Comparison of ENCODE assay signal across 7 cellular contexts in genomic region chr12:71663561-71664410, GRCh38. TPM values are rescaled to one million over a fixed set of nuclear protein-coding genes. Genes with fewer than 3 reads are reported as not detected.
A peak's percentile ranks its signal among the peaks of the same experiment; 100 is the strongest.
DNase-seq lines count a peak whose midpoint lies in the region; ATAC-seq and TF ChIP-seq lines count a peak whose summit lies in the region.

Gene THAP2, plus strand, starts transcription at chr12:71664301. Its CDS starts 209 bp downstream, at chr12:71664510.
Gene ZFC3H1, minus strand, starts transcription at chr12:71663848. Its CDS starts 238 bp downstream, at chr12:71663610.

- no peaks in the 10 kb centered on the region for H3K9me2 ChIP-seq in hepatocyte (replicated peaks; ENCODE audit: insufficient read depth)

- ATAC-seq in GM18502 (IDR thresholded peaks at IDR 0.05; ENCODE audit: poor library complexity, unreplicated experiment): peak; percentile 91
- peak; percentile 90 for ATAC-seq in HG02970 (IDR thresholded peaks at IDR 0.05; ENCODE audit: low FRiP score, unreplicated experiment)

- H3K9me3 ChIP-seq in hepatocyte (ENCODE audit: low read depth): no peaks in the 10 kb centered on the region

- peaks cover 73% of the 10 kb centered on the region for H3K79me2 ChIP-seq in hepatocyte

- DNase-seq in NCI-H187 treated with DMSO at 0.1 percent for 48 hours (lab: John Stamatoyannopoulos, UW) (peak; percentile 99), T-helper 22 cell (ENCODE audit: low read depth) (peak; percentile 89), astrocyte of the cerebellum (ENCODE audit: low read depth) (peak; percentile 99), hepatocyte (ENCODE audit: low spot score) (peak; percentile 98), renal cortical epithelial cell (ENCODE audit: low read depth) (peak; percentile 100)

- H4K20me1 ChIP-seq in hepatocyte (ENCODE audit: insufficient read depth, poor library complexity, severe bottlenecking): peaks cover 38% of the 10 kb centered on the region

- peaks cover 7% of the 10 kb centered on the region for H3K4me1 ChIP-seq in hepatocyte (ENCODE audit: insufficient read depth)

- no peaks in the 10 kb centered on the region for H3K36me3 ChIP-seq in hepatocyte (replicated peaks; ENCODE audit: insufficient read depth, low read depth)

- in situ Hi-C loops in astrocyte of the cerebellum (cut with HindIII; ENCODE audit: low sequenced_read_pairs): loop anchor here (5.0 kb wide), 1 partner anchor 41 kb away; no protein-coding TSS in a partner anchor

- peak within 1 kb of the TSS; percentile 64 for H2AFZ ChIP-seq in hepatocyte

- H3K4me2 ChIP-seq in hepatocyte: peak within 1 kb of the TSS; percentile 81

- peak; percentile 45 for TF ChIP-seq CTCF in astrocyte of the cerebellum (IDR thresholded peaks at IDR 0.05; ENCODE audit: low read depth, low read length, missing control alignments)
- TF ChIP-seq CTCF in hepatocyte (IDR thresholded peaks at IDR 0.05; ENCODE audit: poor library complexity): peak; percentile 25

- no peaks in the 10 kb centered on the region for H3K27me3 ChIP-seq in hepatocyte

- under 1% methylated on average over 56 of the region's 57 CpGs for whole genome bisulfite sequencing in hepatocyte (ENCODE audit: low lambda C conversion rate, missing lambda C conversion rate)

- H3K4me3 ChIP-seq in astrocyte of the cerebellum (ENCODE audit: low read depth, low read length) (peak within 1 kb of the TSS; percentile 73), hepatocyte (peak within 1 kb of the TSS; percentile 71)

- peak within 1 kb of the TSS; percentile 95 for H3K27ac ChIP-seq in hepatocyte

RNA-seq across cellular contexts. Expression of gene THAP2, which starts in this region (rescaled TPM):
- total RNA-seq in hepatocyte: 6.1 and 7.0 TPM in 2 replicates
- polyA plus RNA-seq in hepatocyte: 6.1 and 6.9 TPM in 2 replicates
- total RNA-seq in renal cortical epithelial cell: 1.0 and 7.1 TPM in 2 replicates

RNA-seq across cellular contexts. Expression of gene ZFC3H1, which starts in this region (rescaled TPM):
- total RNA-seq in hepatocyte: 46.4 and 48.6 TPM in 2 replicates
- polyA plus RNA-seq in hepatocyte: 28.0 and 45.5 TPM in 2 replicates
- total RNA-seq in renal cortical epithelial cell: 14.6 and 52.7 TPM in 2 replicates

Comparison
In these comparisons a context has a peak if more than half of its experiments do, and no peak if none do; other contexts are left out.
1. Peak in every context shown above with its lines: DNase-seq, ATAC-seq, H3K4me3 ChIP-seq and H3K27ac ChIP-seq.